8 cellular contexts compared by ENCODE assay signal in the genomic region with DNA sequence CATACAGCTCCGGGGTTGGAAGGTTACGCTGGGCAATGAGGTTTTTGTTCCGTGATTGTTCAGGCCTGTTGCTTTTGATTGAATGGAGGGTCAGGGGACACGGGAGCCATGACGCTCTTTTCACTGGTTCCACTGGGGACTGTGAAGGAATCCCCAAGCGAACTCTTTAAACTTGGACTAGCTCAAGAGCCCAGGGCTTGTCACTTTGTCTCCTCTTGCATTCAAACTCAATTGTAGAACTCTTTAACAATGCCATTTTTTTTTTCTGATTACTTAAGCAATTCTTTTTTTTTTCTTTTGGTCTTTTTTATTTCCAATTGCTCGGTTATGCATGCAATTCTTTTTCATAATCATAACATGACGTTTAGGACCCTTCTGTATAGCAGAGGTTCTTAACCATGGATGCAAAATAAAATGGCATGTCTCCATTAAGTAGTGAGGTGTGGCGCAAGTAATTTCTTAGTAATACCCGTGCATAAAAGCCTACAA. TPM values are rescaled to one million over a fixed set of nuclear protein-coding genes. Genes with fewer than 3 reads are reported as not detected.
DNase-seq lines count a peak whose midpoint lies in the region; ATAC-seq and TF ChIP-seq lines count a peak whose summit lies in the region.

No MANE protein-coding gene starts in this region.

- H3K9me3 Mint-ChIP-seq in activated CD4-positive, alpha-beta T cell treated with anti-CD3 and anti-CD28 coated beads, Interleukin-2, amount 10 ng/mL, durations not matched to agents 7 days and 5 days, result no peaks in the 10 kb centered on the region
- H3K9me3 Mint-ChIP-seq in activated CD8-positive, alpha-beta T cell treated with anti-CD3 and anti-CD28 coated beads, Interleukin-2, amount 10 ng/mL, durations not matched to agents 7 days and 5 days (ENCODE audit: insufficient read depth), result no peaks in the 10 kb centered on the region

- no peak for TF ChIP-seq POLR2A in testis (IDR thresholded peaks at IDR 0.05)

- peak overlapping the region; percentile 97 for H3K27ac Mint-ChIP-seq in activated CD4-positive, alpha-beta T cell treated with anti-CD3 and anti-CD28 coated beads, Interleukin-2, amount 10 ng/mL, durations not matched to agents 7 days and 5 days
- peak overlapping the region; percentile 86 for H3K27ac Mint-ChIP-seq in activated CD8-positive, alpha-beta T cell treated with anti-CD3 and anti-CD28 coated beads, Interleukin-2, amount 10 ng/mL, durations not matched to agents 7 days and 5 days

- CTCF ChIA-PET in activated CD4-positive, alpha-beta T cell treated with anti-CD3 and anti-CD28 coated beads, Interleukin-2, amount 10 ng/mL, durations not matched to agents 7 days and 5 days (lab: Charles Lee), result interaction anchor here (0.9 to 2.0 kb wide), 4 partner anchors 10 to 151 kb away, joined by 3 to 9 read pairs (median 4); partner anchors contain the start of gene RRBP1
- CTCF ChIA-PET in activated CD8-positive, alpha-beta T cell treated with anti-CD3 and anti-CD28 coated beads, Interleukin-2, amount 10 ng/mL, durations not matched to agents 7 days and 5 days (lab: Charles Lee), result interaction anchor here (0.7 to 3.5 kb wide), 5 partner anchors 19 to 407 kb away, joined by 3 to 22 read pairs (median 7); partner anchors contain the start of gene RRBP1

- H3K9ac ChIP-seq in iPS-20b (ENCODE audit: low read depth, low read length), result peak overlapping the region; percentile 78; the same call in 1 of the 2 replicates

- no peak for ATAC-seq in activated CD8-positive, alpha-beta T cell treated with anti-CD3 and anti-CD28 coated beads, Interleukin-2, amount 10 ng/mL, durations not matched to agents 7 days and 5 days
- no peak for ATAC-seq in GM21528 (IDR thresholded peaks at IDR 0.05; ENCODE audit: low FRiP score, unreplicated experiment)

- peak overlapping the region; percentile 89 for H3K4me3 Mint-ChIP-seq in activated CD4-positive, alpha-beta T cell treated with anti-CD3 and anti-CD28 coated beads, Interleukin-2, amount 10 ng/mL, durations not matched to agents 7 days and 5 days
- H3K4me3 Mint-ChIP-seq in activated CD8-positive, alpha-beta T cell treated with anti-CD3 and anti-CD28 coated beads, Interleukin-2, amount 10 ng/mL, durations not matched to agents 7 days and 5 days, result peak overlapping the region; percentile 86

- intact Hi-C loops in testis (cut with DNase I; ENCODE audit: low total_unique reads), result no loop called here

- H3K27me3 Mint-ChIP-seq in activated CD4-positive, alpha-beta T cell treated with anti-CD3 and anti-CD28 coated beads, Interleukin-2, amount 10 ng/mL, durations not matched to agents 7 days and 5 days, result peaks cover 16% of the 10 kb centered on the region
- H3K27me3 Mint-ChIP-seq in activated CD8-positive, alpha-beta T cell treated with anti-CD3 and anti-CD28 coated beads, Interleukin-2, amount 10 ng/mL, durations not matched to agents 7 days and 5 days (ENCODE audit: low read depth), result peaks cover 32% of the 10 kb centered on the region

- H3K9me3 ChIP-seq in iPS-20b (ENCODE audit: insufficient read depth, low read depth, low read length) (no peaks in the 10 kb centered on the region), testis (no peaks in the 10 kb centered on the region)

- no peaks in the 10 kb centered on the region for H3K36me3 ChIP-seq in iPS-20b (ENCODE audit: insufficient read depth, low read depth, low read length)
- H3K36me3 ChIP-seq in testis (ENCODE audit: low read depth, missing control alignments), result no peaks in the 10 kb centered on the region

- H3K4me1 ChIP-seq in iPS-20b (ENCODE audit: insufficient read depth, low read length), result peaks cover 14% of the 10 kb centered on the region; the same call in 1 of the 2 replicates
- H3K4me1 ChIP-seq in testis, result no peaks in the 10 kb centered on the region

- WGBS in testis, 2 donors, result 26 to 28% methylated on average over 10 of the region's 10 CpGs

- peaks cover 27% of the 10 kb centered on the region for H3K27me3 ChIP-seq in iPS-20b (ENCODE audit: insufficient read depth, low read length)
- H3K27me3 ChIP-seq in testis, result no peaks in the 10 kb centered on the region

- H3K36me3 Mint-ChIP-seq in activated CD4-positive, alpha-beta T cell treated with anti-CD3 and anti-CD28 coated beads, Interleukin-2, amount 10 ng/mL, durations not matched to agents 7 days and 5 days (ENCODE audit: low read depth), result no peaks in the 10 kb centered on the region
- H3K36me3 Mint-ChIP-seq in activated CD8-positive, alpha-beta T cell treated with anti-CD3 and anti-CD28 coated beads, Interleukin-2, amount 10 ng/mL, durations not matched to agents 7 days and 5 days (ENCODE audit: low read depth), result no peaks in the 10 kb centered on the region

- TF ChIP-seq CTCF in testis (IDR thresholded peaks at IDR 0.05), result no peak

- H3K27ac ChIP-seq in iPS-20b (ENCODE audit: low read length), result no peak overlapping the region
- H3K27ac ChIP-seq in testis, result peak overlapping the region; percentile 61 to 82

- H3K4me1 Mint-ChIP-seq in activated CD4-positive, alpha-beta T cell treated with anti-CD3 and anti-CD28 coated beads, Interleukin-2, amount 10 ng/mL, durations not matched to agents 7 days and 5 days, result peaks cover 30% of the 10 kb centered on the region
- peaks cover 27% of the 10 kb centered on the region for H3K4me1 Mint-ChIP-seq in activated CD8-positive, alpha-beta T cell treated with anti-CD3 and anti-CD28 coated beads, Interleukin-2, amount 10 ng/mL, durations not matched to agents 7 days and 5 days (ENCODE audit: low read depth)

- peak overlapping the region; percentile 72 for H3K4me3 ChIP-seq in iPS-20b (ENCODE audit: low read length)
- peak overlapping the region; percentile 61 to 69 for H3K4me3 ChIP-seq in testis

- no peak for DNase-seq in activated CD4-positive, alpha-beta T cell treated with anti-CD3 and anti-CD28 coated beads, Interleukin-2, amount 10 ng/mL, durations not matched to agents 7 days and 5 days
- DNase-seq in activated CD4-positive, alpha-beta T cell treated with anti-CD3 and anti-CD28 coated beads for 1 hour, result no peak
- no peak for DNase-seq in activated CD8-positive, alpha-beta T cell treated with anti-CD3 and anti-CD28 coated beads, Interleukin-2, amount 10 ng/mL, durations not matched to agents 7 days and 5 days
- no peak for DNase-seq in testis
- no peak for DNase-seq in SW480 (ENCODE audit: low spot score)
- no peak for DNase-seq in D341Med (ENCODE audit: low spot score)

- POLR2A ChIA-PET in activated CD4-positive, alpha-beta T cell treated with anti-CD3 and anti-CD28 coated beads, Interleukin-2, amount 10 ng/mL, durations not matched to agents 7 days and 5 days (lab: Charles Lee), result no interaction called here
- POLR2A ChIA-PET in activated CD8-positive, alpha-beta T cell treated with anti-CD3 and anti-CD28 coated beads, Interleukin-2, amount 10 ng/mL, durations not matched to agents 7 days and 5 days (lab: Charles Lee), result interaction anchor here (0.6 to 1.8 kb wide), 6 partner anchors 79 to 436 kb away, joined by 3 to 6 read pairs (median 4); partner anchors contain the start of gene RRBP1

RNA-seq across cellular contexts. Expression of gene BFSP1, which starts 0.4 kb away (rescaled TPM):
- total RNA-seq in activated CD4-positive, alpha-beta T cell treated with anti-CD3 and anti-CD28 coated beads, Interleukin-2, amount 10 ng/mL, durations not matched to agents 7 days and 5 days, result 1 to 10 TPM; 2.0 to 2.2 TPM
- under 1 TPM; 0.50 to 0.55 TPM for total RNA-seq in activated CD8-positive, alpha-beta T cell treated with anti-CD3 and anti-CD28 coated beads, Interleukin-2, amount 10 ng/mL, durations not matched to agents 7 days and 5 days
- total RNA-seq in testis, result 10 to 100 TPM; 10.7 to 11.3 TPM
- 7.4 TPM for polyA plus RNA-seq in testis (ENCODE audit: insufficient read depth, low read depth, low replicate concordance)

RNA-seq across cellular contexts. Expression of gene DSTN, which starts 38.3 kb away (rescaled TPM):
- 10 to 100 TPM; 77.4 to 83.3 TPM for total RNA-seq in activated CD4-positive, alpha-beta T cell treated with anti-CD3 and anti-CD28 coated beads, Interleukin-2, amount 10 ng/mL, durations not matched to agents 7 days and 5 days
- 10 to 100 TPM; 59.0 to 63.6 TPM for total RNA-seq in activated CD8-positive, alpha-beta T cell treated with anti-CD3 and anti-CD28 coated beads, Interleukin-2, amount 10 ng/mL, durations not matched to agents 7 days and 5 days
- total RNA-seq in testis, result 100 to 1,000 TPM; 121 to 148 TPM
- 301 TPM for polyA plus RNA-seq in testis (ENCODE audit: insufficient read depth, low read depth, low replicate concordance)
